7 cellular contexts compared by ENCODE assay signal in genomic region chr2:46187112-46187618, GRCh38.
DNase-seq lines count a peak whose midpoint lies in the region; ATAC-seq and TF ChIP-seq lines count a peak whose summit lies in the region.

No MANE protein-coding gene starts in this region.

- H3K4me1 ChIP-seq in fibroblast of lung (ENCODE audit: control insufficient read depth, extremely low read depth, insufficient read depth, low read length) = peaks cover 7% of the 10 kb centered on the region
- peaks cover 11% of the 10 kb centered on the region for H3K4me1 ChIP-seq in smooth muscle cell (ENCODE audit: low read depth)

- no peaks in the 10 kb centered on the region for H4K20me1 ChIP-seq in fibroblast of lung (ENCODE audit: control insufficient read depth, extremely low read depth, insufficient read depth, low read length)
- H4K20me1 ChIP-seq in smooth muscle cell (ENCODE audit: low read depth) = no peaks in the 10 kb centered on the region

- H2AFZ ChIP-seq in fibroblast of lung (ENCODE audit: low read length) = peak overlapping the region; percentile 62
- H2AFZ ChIP-seq in smooth muscle cell (ENCODE audit: low read depth) = peak overlapping the region; percentile 26

- TF ChIP-seq CTCF in fibroblast of lung (conservative IDR thresholded peaks at IDR 0.05 in 1 of 2, IDR thresholded peaks at IDR 0.05 in 1 of 2; ENCODE audit: low read depth in 1 of 2, low read length in 2 of 2) (no peak), smooth muscle cell (IDR thresholded peaks at IDR 0.05; ENCODE audit: borderline replicate concordance, insufficient read depth, poor library complexity, severe bottlenecking) (no peak)

- H3K9me3 ChIP-seq in fibroblast of lung (ENCODE audit: control insufficient read depth, insufficient read depth, low read depth, low read length) (no peaks in the 10 kb centered on the region), smooth muscle cell (replicated peaks; ENCODE audit: low read depth) (no peaks in the 10 kb centered on the region)

- in situ Hi-C loops in SK-MEL-5 (cut with HindIII; ENCODE audit: low pct_unique_long_range_greater_than_20kb, low sequenced_read_pairs) = no loop called here

- H3K4me3 ChIP-seq in fibroblast of lung (replicated peaks in 1 of 4; ENCODE audit: control extremely low read depth in 1 of 4, insufficient read depth in 1 of 4, low read depth in 3 of 4, low read length in 4 of 4) (peak overlapping the region in 2 of 4 experiments; percentile 40 to 44), smooth muscle cell (no peak overlapping the region)

- H3K27ac ChIP-seq in fibroblast of lung (ENCODE audit: insufficient read depth, low read length) (peak overlapping the region; percentile 68), smooth muscle cell (ENCODE audit: low read depth) (peak overlapping the region; percentile 82)

- ATAC-seq in GM18861 (IDR thresholded peaks at IDR 0.05; ENCODE audit: unreplicated experiment) (peak; percentile 90), HG02852 (IDR thresholded peaks at IDR 0.05; ENCODE audit: unreplicated experiment) (peak; percentile 73)

- no peaks in the 10 kb centered on the region for H3F3A ChIP-seq in smooth muscle cell (ENCODE audit: low read depth)

- H3K27me3 ChIP-seq in fibroblast of lung (ENCODE audit: control insufficient read depth, insufficient read depth, low read length) = no peaks in the 10 kb centered on the region
- H3K27me3 ChIP-seq in smooth muscle cell (ENCODE audit: low read depth) = no peaks in the 10 kb centered on the region

- H3K36me3 ChIP-seq in fibroblast of lung (ENCODE audit: control insufficient read depth, insufficient read depth, low read length) = no peaks in the 10 kb centered on the region
- no peaks in the 10 kb centered on the region for H3K36me3 ChIP-seq in smooth muscle cell (ENCODE audit: low read depth)

- peak overlapping the region; percentile 76 for H3K4me2 ChIP-seq in fibroblast of lung (ENCODE audit: extremely low read depth, insufficient read depth, low read length)
- H3K4me2 ChIP-seq in smooth muscle cell = peak overlapping the region; percentile 73

- H3K9ac ChIP-seq in fibroblast of lung (ENCODE audit: insufficient read depth, low read length) (peak overlapping the region; percentile 21), smooth muscle cell (ENCODE audit: low read depth) (peak overlapping the region; percentile 54)

- 43% methylated on average over 6 of the region's 6 CpGs for WGBS in smooth muscle cell (ENCODE audit: low lambda C conversion rate)

- H3K79me2 ChIP-seq in fibroblast of lung (ENCODE audit: control insufficient read depth, insufficient read depth, low read length) (no peaks in the 10 kb centered on the region), smooth muscle cell (ENCODE audit: low read depth) (no peaks in the 10 kb centered on the region)

- DNase-seq in SK-MEL-5 (ENCODE audit: low read depth, low spot score) = peak; percentile 74
- peak; percentile 57 to 82 for DNase-seq in fibroblast of lung (ENCODE audit: low read depth in 2 of 2)
- DNase-seq in smooth muscle cell (lab: John Stamatoyannopoulos, UW; ENCODE audit: unreplicated experiment) = no peak
- DNase-seq in NCI-H1417 treated with DMSO at 0.1 percent for 48 hours (lab: John Stamatoyannopoulos, UW) = no peak
- no peak for DNase-seq in cerebellar nuclear complex (lab: John Stamatoyannopoulos, UW)

Comparison
In these comparisons a context has a peak if more than half of its experiments do, and no peak if none do; other contexts are left out.
1. DNase-seq: peak in SK-MEL-5 (single experiment) and fibroblast of lung (2 of 2); none in smooth muscle cell (single experiment), NCI-H1417 treated with DMSO at 0.1 percent for 48 hours (single experiment) and cerebellar nuclear complex (0 of 2).